9 cellular contexts compared by ENCODE assay signal in genomic region chr6:89360415-89360999, GRCh38. TPM values are rescaled to one million over a fixed set of nuclear protein-coding genes. Genes with fewer than 3 reads are reported as not detected.
DNase-seq lines count a peak whose midpoint lies in the region; ATAC-seq, FAIRE-seq and TF ChIP-seq lines count a peak whose summit lies in the region.
"Had no signal": no experiment of that assay in that cellular context is flagged by ENCODE, and none has a peak within 500 bp of the region (broad histone marks: within the 10 kb centered on the region; RNA-seq: fewer than 3 reads in every experiment).

No MANE protein-coding gene starts in this region.

- H3K9ac ChIP-seq in mesenchymal stem cell (ENCODE audit: low read length): peak overlapping the region; percentile 9
- H3K9ac ChIP-seq in kidney (ENCODE audit: low read length in 2 of 2): no peak overlapping the region

- H3K14ac ChIP-seq in mesenchymal stem cell (ENCODE audit: low read length in 2 of 2): no peak overlapping the region

- H2AFZ ChIP-seq in mesenchymal stem cell (ENCODE audit: low read depth, low read length): no peak overlapping the region

- H3K4ac ChIP-seq in mesenchymal stem cell (ENCODE audit: low read depth in 1 of 2, low read length in 2 of 2): no peak overlapping the region

- no peak overlapping the region for H4K8ac ChIP-seq in mesenchymal stem cell (ENCODE audit: low read length)

- no peaks in the 10 kb centered on the region for H3K27me3 ChIP-seq in mesenchymal stem cell (ENCODE audit: control insufficient read depth in 1 of 2, insufficient read depth in 1 of 2, low read length in 2 of 2)

- H2BK15ac ChIP-seq in mesenchymal stem cell (ENCODE audit: low read depth, poor library complexity, severe bottlenecking): no peak overlapping the region

- H3K79me1 ChIP-seq in mesenchymal stem cell (replicated peaks; ENCODE audit: low read length, poor library complexity, severe bottlenecking): no peaks in the 10 kb centered on the region

- H3K4me2 ChIP-seq in mesenchymal stem cell (ENCODE audit: low read length, poor library complexity, severe bottlenecking): no peak overlapping the region

- no peak for TF ChIP-seq CTCF in kidney (IDR thresholded peaks at IDR 0.05; ENCODE audit: borderline replicate concordance, extremely low read depth, insufficient read depth)

- no peak overlapping the region for H2AK5ac ChIP-seq in mesenchymal stem cell (ENCODE audit: low read length, severe bottlenecking)

- H2BK120ac ChIP-seq in mesenchymal stem cell (ENCODE audit: low read depth, low read length): no peak overlapping the region

- WGBS in mesenchymal stem cell: 95% methylated on average over 2 of the region's 2 CpGs

- FAIRE-seq in kidney (lab: Jason Lieb, UNC): no peak

- no peak overlapping the region for H3K23ac ChIP-seq in mesenchymal stem cell (ENCODE audit: low read length in 2 of 2)

- H3K4me3 ChIP-seq in mesenchymal stem cell (ENCODE audit: insufficient read depth in 1 of 2, low read depth in 1 of 2, low read length in 2 of 2) (no peak overlapping the region), kidney (ENCODE audit: low read length in 2 of 2) (no peak overlapping the region)

- no peak overlapping the region for H3K18ac ChIP-seq in mesenchymal stem cell (ENCODE audit: low read depth in 1 of 2, low read length in 2 of 2)

- peak; percentile 63 for DNase-seq in HCEC 1CT
- DNase-seq in MV-4-11 (lab: John Stamatoyannopoulos, UW): peak; percentile 78
- DNase-seq in mesenchymal stem cell: peak; percentile 71
- no peak for DNase-seq in iPS-NIHi7 (ENCODE audit: extremely low spot score)
- DNase-seq in kidney: no peak
- no peak for DNase-seq in NCI-H2196 (lab: John Stamatoyannopoulos, UW; ENCODE audit: unreplicated experiment)
- no peak for DNase-seq in central memory CD4-positive, alpha-beta T cell
- DNase-seq: left ventricle myocardium superior had no signal

- ATAC-seq in GM18511 (IDR thresholded peaks at IDR 0.05; ENCODE audit: unreplicated experiment): peak; percentile 58
- ATAC-seq: left ventricle myocardium superior had no signal

- H3K9me3 ChIP-seq in mesenchymal stem cell (ENCODE audit: control insufficient read depth, low read length) (no peaks in the 10 kb centered on the region), kidney (ENCODE audit: control insufficient read depth in 1 of 2, low read length in 2 of 2) (no peaks in the 10 kb centered on the region)

- H2BK5ac ChIP-seq in mesenchymal stem cell (ENCODE audit: low read depth, low read length, poor library complexity, severe bottlenecking): no peak overlapping the region

- H4K91ac ChIP-seq in mesenchymal stem cell (ENCODE audit: low read length): no peak overlapping the region

- H3K36me3 ChIP-seq in mesenchymal stem cell (ENCODE audit: control insufficient read depth in 1 of 2, insufficient read depth in 2 of 2, low read depth in 1 of 2, low read length in 2 of 2): no peaks in the 10 kb centered on the region
- no peaks in the 10 kb centered on the region for H3K36me3 ChIP-seq in kidney (ENCODE audit: control insufficient read depth in 1 of 2, insufficient read depth in 2 of 2, low read length in 2 of 2)

- intact Hi-C loops in kidney (cut with DNase I): loop anchor here (10.0 kb wide), 1 partner anchor 226 kb away; no protein-coding TSS in a partner anchor

- H2BK12ac ChIP-seq in mesenchymal stem cell (ENCODE audit: low read length in 2 of 2): no peak overlapping the region

- H3K4me1 ChIP-seq in mesenchymal stem cell (ENCODE audit: control insufficient read depth, insufficient read depth, low read depth, low read length): no peaks in the 10 kb centered on the region
- no peaks in the 10 kb centered on the region for H3K4me1 ChIP-seq in kidney (ENCODE audit: control insufficient read depth in 1 of 2, insufficient read depth in 1 of 2, low read depth in 1 of 2, low read length in 2 of 2)

- H3K27ac ChIP-seq in mesenchymal stem cell (ENCODE audit: low read length, poor library complexity, severe bottlenecking): no peak overlapping the region
- no peak overlapping the region for H3K27ac ChIP-seq in kidney (ENCODE audit: low read depth in 2 of 2, low read length in 2 of 2)

RNA-seq across cellular contexts. Expression of gene UBE2J1, which starts 8.0 kb away (rescaled TPM):
- 57.8 TPM for polyA plus RNA-seq in mesenchymal stem cell (2013, experiment 1 of 2)
- 59.2 TPM for polyA plus RNA-seq in mesenchymal stem cell (2013, experiment 2 of 2)
- total RNA-seq in kidney: 47.3 TPM
- 22.8 TPM for polyA plus RNA-seq in kidney (ENCODE audit: insufficient read depth, low read depth, low replicate concordance)

RNA-seq across cellular contexts. Expression of gene GABRR2, which starts 45.4 kb away (rescaled TPM):
- polyA plus RNA-seq in mesenchymal stem cell (2013, experiment 1 of 2): 0.14 TPM
- polyA plus RNA-seq in mesenchymal stem cell (2013, experiment 2 of 2): 0.11 TPM
- 0.38 TPM for total RNA-seq in kidney
- not detected for polyA plus RNA-seq in kidney (ENCODE audit: insufficient read depth, low read depth, low replicate concordance)

RNA-seq across cellular contexts. Expression of gene RRAGD, which starts 51.6 kb away (rescaled TPM):
- 2.8 TPM for polyA plus RNA-seq in mesenchymal stem cell (2013, experiment 1 of 2)
- polyA plus RNA-seq in mesenchymal stem cell (2013, experiment 2 of 2): 3.2 TPM
- 31.5 TPM for total RNA-seq in kidney
- 51.6 TPM for polyA plus RNA-seq in kidney (ENCODE audit: insufficient read depth, low read depth, low replicate concordance)

Comparison
In these comparisons a context has a peak if more than half of its experiments do, and no peak if none do; other contexts are left out.
1. DNase-seq: peak in HCEC 1CT (single experiment), MV-4-11 (single experiment) and mesenchymal stem cell (single experiment); none in iPS-NIHi7 (single experiment), kidney (single experiment), NCI-H2196 (single experiment) and central memory CD4-positive, alpha-beta T cell (single experiment).